ENCODE assay signal across 27 cellular contexts in the genomic region with DNA sequence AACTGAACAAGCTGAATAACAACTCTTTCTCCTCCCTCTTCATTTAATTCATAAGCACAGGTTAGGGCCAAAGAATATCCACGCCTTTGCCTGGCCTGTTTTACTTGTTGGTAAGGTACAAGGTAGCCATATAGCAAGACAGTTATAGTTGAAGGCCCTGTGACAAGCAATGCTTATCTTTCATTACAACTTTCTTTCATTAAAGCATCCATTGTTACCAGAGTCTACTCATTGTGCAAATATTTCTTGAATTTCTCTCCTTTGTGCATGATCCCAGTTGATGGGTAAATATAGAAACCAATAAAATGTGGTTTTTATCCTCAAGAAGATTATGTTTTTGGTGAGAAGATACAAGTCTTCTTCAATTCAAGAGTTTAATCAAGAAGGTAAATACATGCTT.
A peak's percentile ranks its signal among the peaks of the same experiment; 100 is the strongest.
DNase-seq lines count a peak whose midpoint lies in the region; ATAC-seq, FAIRE-seq and TF ChIP-seq lines count a peak whose summit lies in the region.
"Had no signal": no experiment of that assay in that cellular context is flagged by ENCODE, and none has a peak within 500 bp of the region (broad histone marks: within the 10 kb centered on the region; RNA-seq: fewer than 3 reads in every experiment).

No MANE protein-coding gene starts in this region.

- no TSS peak for BruUV-seq in PC-9 (replicated peaks; lab: Mats Ljungman, UMichigan)

- H3K4me2 ChIP-seq in SK-N-SH: no peak overlapping the region
- no peak overlapping the region for H3K4me2 ChIP-seq in PC-9

- no peak for FAIRE-seq in urothelium cell line (lab: Jason Lieb, UNC)
- FAIRE-seq: frontal cortex had no signal

- H3K4me3 ChIP-seq in SK-N-SH (ENCODE audit: low read depth in 2 of 2, low read length in 1 of 2): no peak overlapping the region
- no peak overlapping the region for H3K4me3 ChIP-seq in PC-9
- H3K4me3 ChIP-seq in epithelial cell of esophagus (ENCODE audit: low read length): no peak overlapping the region
- H3K4me3 ChIP-seq in tibial nerve: no peak overlapping the region
- H3K4me3 ChIP-seq: coronary artery, tibial artery had no signal

- H3F3A ChIP-seq in SK-N-SH (replicated peaks; ENCODE audit: insufficient read depth) (no peaks in the 10 kb centered on the region), PC-9 (ENCODE audit: insufficient read depth, low read depth) (no peaks in the 10 kb centered on the region)

- H3K27ac ChIP-seq in SK-N-SH (ENCODE audit: low read depth in 2 of 2, low read length in 1 of 2) (no peak overlapping the region), PC-9 (no peak overlapping the region), tibial nerve (no peak overlapping the region)
- H3K27ac ChIP-seq: 22Rv1, coronary artery, parathyroid adenoma, tibial artery had no signal

- H3K9ac ChIP-seq in SK-N-SH: no peak overlapping the region
- H3K9ac ChIP-seq: parathyroid adenoma had no signal

- H3K9me2 ChIP-seq in SK-N-SH (no peaks in the 10 kb centered on the region), PC-9 (ENCODE audit: insufficient read depth) (no peaks in the 10 kb centered on the region)

- DNase-seq in SK-N-SH: no peak
- DNase-seq in PC-9: peak; percentile 12 to 40
- DNase-seq in epithelial cell of esophagus (ENCODE audit: low read depth): peak; percentile 39
- peak; percentile 9 for DNase-seq in urothelium cell line (ENCODE audit: low spot score)
- DNase-seq in tibial nerve (ENCODE audit: low spot score in 2 of 2): no peak
- DNase-seq: activated B cell treated with CpG ODN at 0.5 μM for 24 hours; activated CD4-positive, alpha-beta memory T cell treated with anti-CD3 and anti-CD28 coated beads, Interleukin-2, amount 10 ng/mL, durations not matched to agents 7 days and 5 days; activated naive CD4-positive, alpha-beta T cell; C1 segment of cervical spinal cord; DMS79 treated with DMSO at 0.1 percent for 48 hours; KG1; kidney glomerular epithelial cell; naive B cell; NCI-H1092; NCI-H2081 treated with DMSO at 0.1 percent for 48 hours; NCI-H510A; Right ventricle myocardium superior; stimulated activated CD4-positive, alpha-beta T cell treated with anti-CD3 and anti-CD28 coated beads, Interleukin-2, amount 100 ng/mL, for 24 hours; stimulated activated naive CD8-positive, alpha-beta T cell treated with anti-CD3 and anti-CD28 coated beads, Interleukin-15, Interleukin-2, amounts not matched to agents 100 U/mL and 50 U/mL, for 24 hours; tibial artery had no signal

- TF ChIP-seq CTCF in SK-N-SH (IDR thresholded peaks at IDR 0.05) (no peak), PC-9 (conservative IDR thresholded peaks at IDR 0.05) (no peak), epithelial cell of esophagus (IDR thresholded peaks at IDR 0.05; ENCODE audit: insufficient read depth, low read depth, low read length, missing control alignments) (no peak), tibial nerve (IDR thresholded peaks at IDR 0.05) (no peak)

- no peaks in the 10 kb centered on the region for H3K36me3 ChIP-seq in SK-N-SH (replicated peaks in 1 of 2; ENCODE audit: control insufficient read depth in 1 of 2, insufficient read depth in 2 of 2, low read length in 1 of 2)
- no peaks in the 10 kb centered on the region for H3K36me3 ChIP-seq in PC-9 (ENCODE audit: low read depth)
- no peaks in the 10 kb centered on the region for H3K36me3 ChIP-seq in tibial nerve
- H3K36me3 ChIP-seq: tibial artery had no signal

- WGBS in SK-N-SH (ENCODE audit: low lambda C conversion rate): 94% methylated on average over 1 of the region's 1 CpG
- 81 to 93% methylated on average over 1 of the region's 1 CpG for WGBS in tibial nerve, 2 donors

- H3K9me3 ChIP-seq in SK-N-SH (no peaks in the 10 kb centered on the region), PC-9 (ENCODE audit: insufficient read depth, low read depth) (no peaks in the 10 kb centered on the region), tibial nerve (no peaks in the 10 kb centered on the region)
- H3K9me3 ChIP-seq: tibial artery had no signal

- no peaks in the 10 kb centered on the region for H3K79me2 ChIP-seq in SK-N-SH (ENCODE audit: insufficient read depth)
- H3K79me2 ChIP-seq in PC-9 (ENCODE audit: low read depth): no peaks in the 10 kb centered on the region
- H3K79me2 ChIP-seq: parathyroid adenoma had no signal

- H3K27me3 ChIP-seq in SK-N-SH (ENCODE audit: insufficient read depth) (no peaks in the 10 kb centered on the region), PC-9 (ENCODE audit: insufficient read depth, low read depth) (no peaks in the 10 kb centered on the region), tibial nerve (no peaks in the 10 kb centered on the region)
- H3K27me3 ChIP-seq: tibial artery had no signal

- H2AFZ ChIP-seq in SK-N-SH (ENCODE audit: low read depth) (peak overlapping the region; percentile 16; the same call in 1 of the 2 replicates), PC-9 (no peak overlapping the region)
- H2AFZ ChIP-seq: parathyroid adenoma had no signal

- TF ChIP-seq EP300 in SK-N-SH (IDR thresholded peaks at IDR 0.05; ENCODE audit: borderline replicate concordance in 1 of 2, low read depth in 1 of 2, low read length in 1 of 2) (no peak), tibial nerve (IDR thresholded peaks at IDR 0.05) (no peak)

- POLR2A ChIA-PET in SK-N-SH (lab: Yijun Ruan, JAX) (no interaction called here), PC-9 (lab: Charles Lee; ENCODE audit: unreplicated experiment) (interaction anchor here (0.6 kb wide), 1 partner anchor 484 kb away, joined by 4 read pairs; no protein-coding TSS in a partner anchor)

- H3K4me1 ChIP-seq in SK-N-SH (ENCODE audit: control insufficient read depth in 1 of 2, insufficient read depth in 2 of 2, low read depth in 1 of 2, low read length in 1 of 2): peaks cover 5 to 12% of the 10 kb centered on the region in 2 experiments; a peak in 2 of 4 replicates
- H3K4me1 ChIP-seq in PC-9 (replicated peaks; ENCODE audit: insufficient read depth): 0 out of 2 replicates have a peak, but pooled peaks cover 5% of the 10 kb centered on the region
- no peaks in the 10 kb centered on the region for H3K4me1 ChIP-seq in tibial nerve
- H3K4me1 ChIP-seq: parathyroid adenoma, tibial artery had no signal

- TF ChIP-seq POLR2A in tibial nerve (IDR thresholded peaks at IDR 0.05): no peak

- ATAC-seq in SK-N-SH treated with all-trans-retinoic acid at 6 μM for 48 hours (no peak), HG02840 (IDR thresholded peaks at IDR 0.05; ENCODE audit: low FRiP score, unreplicated experiment) (no peak), GM21526 (IDR thresholded peaks at IDR 0.05; ENCODE audit: low FRiP score, unreplicated experiment) (no peak)
- ATAC-seq: stimulated activated naive CD8-positive, alpha-beta T cell treated with anti-CD3 and anti-CD28 coated beads, Interleukin-15, Interleukin-2, amounts not matched to agents 100 U/mL and 50 U/mL, for 24 hours had no signal

- H4K20me1 ChIP-seq in SK-N-SH (ENCODE audit: insufficient read depth) (no peaks in the 10 kb centered on the region), PC-9 (ENCODE audit: insufficient read depth) (no peaks in the 10 kb centered on the region)

- TF ChIP-seq RAD21 in SK-N-SH (IDR thresholded peaks at IDR 0.05; ENCODE audit: low read length): no peak

- CTCF ChIA-PET in SK-N-SH (lab: Yijun Ruan, JAX): interaction anchor here (0.7 kb wide), 1 partner anchor 16 kb away, joined by 3 read pairs; no protein-coding TSS in a partner anchor
- CTCF ChIA-PET in PC-9 (lab: Charles Lee): no interaction called here

- intact Hi-C loops in PC-9 (cut with micrococcal nuclease; ENCODE audit: unreplicated experiment): no loop called here

TF ChIP-seq in SK-N-SH, 30 proteins besides CTCF, POLR2A, EP300 and RAD21:
- TF ChIP-seq YY1 (IDR thresholded peaks at IDR 0.05; ENCODE audit: low read depth) (no peak), EZH2phosphoT487 (IDR thresholded peaks at IDR 0.05; ENCODE audit: borderline replicate concordance, low read depth) (no peak), RFX5 (IDR thresholded peaks at IDR 0.05; ENCODE audit: low read length) (no peak), RXRA (IDR thresholded peaks at IDR 0.05; ENCODE audit: borderline replicate concordance, low read depth) (no peak), ELF1 (IDR thresholded peaks at IDR 0.05) (no peak), SIN3A (IDR thresholded peaks at IDR 0.05; ENCODE audit: borderline replicate concordance, low read depth, low read length) (no peak), GATA2 (CRISPR knock-in tag; IDR thresholded peaks at IDR 0.05) (no peak)
- TF ChIP-seq, protein P1, sequence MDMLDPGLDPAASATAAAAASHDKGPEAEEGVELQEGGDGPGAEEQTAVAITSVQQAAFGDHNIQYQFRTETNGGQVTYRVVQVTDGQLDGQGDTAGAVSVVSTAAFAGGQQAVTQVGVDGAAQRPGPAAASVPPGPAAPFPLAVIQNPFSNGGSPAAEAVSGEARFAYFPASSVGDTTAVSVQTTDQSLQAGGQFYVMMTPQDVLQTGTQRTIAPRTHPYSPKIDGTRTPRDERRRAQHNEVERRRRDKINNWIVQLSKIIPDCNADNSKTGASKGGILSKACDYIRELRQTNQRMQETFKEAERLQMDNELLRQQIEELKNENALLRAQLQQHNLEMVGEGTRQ (IDR thresholded peaks at IDR 0.05; ENCODE audit: borderline replicate concordance, low read depth, low read length): no peak

TF ChIP-seq in SK-N-SH treated with all-trans-retinoic acid at 6 μM for 48 hours, 23 proteins besides CTCF, POLR2A, EP300 and RAD21:
- TF ChIP-seq ZFP30 (CRISPR knock-in tag; IDR thresholded peaks at IDR 0.05) (no peak), ISL1 (CRISPR knock-in tag; IDR thresholded peaks at IDR 0.05) (no peak), TCF4 (CRISPR knock-in tag; IDR thresholded peaks at IDR 0.05; ENCODE audit: borderline replicate concordance) (no peak), ZNF565 (CRISPR knock-in tag; conservative IDR thresholded peaks at IDR 0.05; ENCODE audit: low read depth) (no peak), ESRRG (CRISPR knock-in tag; IDR thresholded peaks at IDR 0.05) (no peak), ZC3H10 (CRISPR knock-in tag; IDR thresholded peaks at IDR 0.05) (no peak)

Comparison
In these comparisons a context has a peak if more than half of its experiments do, and no peak if none do; other contexts are left out.
1. DNase-seq: peak in PC-9 (2 of 2), epithelial cell of esophagus (single experiment) and urothelium cell line (single experiment); none in SK-N-SH (single experiment) and tibial nerve (0 of 2).